ENCODE assay signal across 15 cellular contexts in the genomic region with DNA sequence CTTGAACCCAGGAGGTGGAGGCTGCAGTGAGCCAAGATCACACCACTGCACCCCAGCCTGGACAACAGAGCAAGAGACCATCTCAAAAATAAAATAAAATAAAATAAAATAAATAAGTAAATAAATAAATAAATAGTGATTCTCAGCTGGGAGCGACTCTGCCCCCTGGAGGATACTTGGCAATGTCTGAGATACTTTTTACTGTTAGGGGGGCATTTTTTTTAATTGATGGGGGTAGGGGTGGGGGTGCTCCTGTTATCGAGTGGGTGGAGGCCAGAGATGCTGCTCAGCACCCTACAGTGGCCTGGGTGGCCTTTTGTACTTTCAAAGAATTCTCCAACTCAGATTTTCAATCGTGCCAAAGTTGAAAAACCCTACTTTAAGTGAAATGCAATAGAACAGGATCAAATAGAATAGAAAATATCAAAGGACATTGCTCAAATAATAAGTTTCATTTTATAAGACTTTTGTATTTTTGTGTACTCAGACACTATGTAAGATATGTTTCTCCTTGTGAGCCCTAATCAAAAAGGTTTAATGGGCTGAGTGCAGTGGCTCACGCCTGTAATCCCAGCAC. TPM values are rescaled to one million over a fixed set of nuclear protein-coding genes. Genes with fewer than 3 reads are reported as not detected.
DNase-seq lines count a peak whose midpoint lies in the region; TF ChIP-seq lines count a peak whose summit lies in the region.
"Had no signal": no experiment of that assay in that cellular context is flagged by ENCODE, and none has a peak within 500 bp of the region (broad histone marks: within the 10 kb centered on the region; RNA-seq: fewer than 3 reads in every experiment).

No MANE protein-coding gene starts in this region.

- H3K9ac ChIP-seq in OCI-LY1 (ENCODE audit: low read length), result no peak overlapping the region

- DNase-seq in cardiac muscle cell (ENCODE audit: low read depth in 1 of 2, low spot score in 1 of 2) (peak in 1 of 2 donors; percentile 33), right atrium auricular region (ENCODE audit: low spot score) (no peak), epithelial cell of proximal tubule (ENCODE audit: low read depth) (no peak), type B pancreatic cell (ENCODE audit: extremely low spot score, unreplicated experiment) (no peak), prostate gland (ENCODE audit: low spot score) (no peak), NCI-H187 treated with DMSO at 0.1 percent for 48 hours (lab: John Stamatoyannopoulos, UW) (no peak), NCI-H2196 treated with DMSO at 0.1 percent for 48 hours (lab: John Stamatoyannopoulos, UW; ENCODE audit: unreplicated experiment) (no peak)
- DNase-seq: activated CD4-positive, alpha-beta T cell treated with anti-CD3 and anti-CD28 coated beads for 4 hours; C1 segment of cervical spinal cord; NCI-H1436; spleen; stimulated activated naive CD4-positive, alpha-beta T cell treated with Interleukin-2 at 50 U/mL for 16 hours had no signal

- H3K36me3 ChIP-seq in cardiac muscle cell (no peaks in the 10 kb centered on the region), right atrium auricular region (no peaks in the 10 kb centered on the region), OCI-LY1 (ENCODE audit: insufficient read depth, low read length) (no peaks in the 10 kb centered on the region), prostate gland (no peaks in the 10 kb centered on the region)
- H3K36me3 ChIP-seq: spleen had no signal

- H3K9me3 Mint-ChIP-seq in type B pancreatic cell, result no peaks in the 10 kb centered on the region
- H3K9me3 Mint-ChIP-seq: activated naive CD4-positive, alpha-beta T cell treated with anti-CD3 and anti-CD28 coated beads, Interleukin-2, amount 50 U/mL, for 24 hours had no signal

- no peaks in the 10 kb centered on the region for H3F3A ChIP-seq in OCI-LY1 (ENCODE audit: insufficient read depth, low read length)

- H3K36me3 Mint-ChIP-seq in type B pancreatic cell, result no peaks in the 10 kb centered on the region

- no peaks in the 10 kb centered on the region for H3K27me3 Mint-ChIP-seq in type B pancreatic cell
- H3K27me3 Mint-ChIP-seq: activated naive CD4-positive, alpha-beta T cell treated with anti-CD3 and anti-CD28 coated beads, Interleukin-2, amount 50 U/mL, for 24 hours had no signal

- H3K27ac ChIP-seq in cardiac muscle cell (no peak overlapping the region), right atrium auricular region (no peak overlapping the region), OCI-LY1 (ENCODE audit: low read depth, low read length, poor library complexity, severe bottlenecking) (no peak overlapping the region), prostate gland (no peak overlapping the region)
- H3K27ac ChIP-seq: spleen had no signal

- H3K4me3 Mint-ChIP-seq in type B pancreatic cell, result no peak overlapping the region
- H3K4me3 Mint-ChIP-seq: activated naive CD4-positive, alpha-beta T cell treated with anti-CD3 and anti-CD28 coated beads, Interleukin-2, amount 50 U/mL, for 24 hours had no signal

- TF ChIP-seq CTCF in cardiac muscle cell (IDR thresholded peaks at IDR 0.05; ENCODE audit: low read depth, low read length), result peak; percentile 45
- TF ChIP-seq CTCF in right atrium auricular region (IDR thresholded peaks at IDR 0.05), result peak in 1 of 2 donors; percentile 48
- TF ChIP-seq CTCF in OCI-LY1 (IDR thresholded peaks at IDR 0.05; ENCODE audit: low read length), result peak; percentile 33; the same call in 1 of the 2 replicates
- peak; percentile 61 for TF ChIP-seq CTCF in epithelial cell of proximal tubule (conservative IDR thresholded peaks at IDR 0.05; ENCODE audit: low read depth, low read length)
- peak; percentile 66 for TF ChIP-seq CTCF in type B pancreatic cell (conservative IDR thresholded peaks at IDR 0.05)
- TF ChIP-seq CTCF in prostate gland (IDR thresholded peaks at IDR 0.05), result peak in 2 of 4 experiments; percentile 13 to 35

- no peak overlapping the region for H3K4me2 ChIP-seq in OCI-LY1 (ENCODE audit: low read length)

- no peaks in the 10 kb centered on the region for H3K9me2 ChIP-seq in OCI-LY1 (ENCODE audit: low read depth, low read length)

- H3K4me1 Mint-ChIP-seq in type B pancreatic cell (ENCODE audit: unreplicated experiment), result no peaks in the 10 kb centered on the region
- H3K4me1 Mint-ChIP-seq: activated naive CD4-positive, alpha-beta T cell treated with anti-CD3 and anti-CD28 coated beads, Interleukin-2, amount 50 U/mL, for 24 hours had no signal

- H3K27ac Mint-ChIP-seq in type B pancreatic cell, result no peak overlapping the region
- H3K27ac Mint-ChIP-seq: activated naive CD4-positive, alpha-beta T cell treated with anti-CD3 and anti-CD28 coated beads, Interleukin-2, amount 50 U/mL, for 24 hours had no signal

- no peak overlapping the region for H2AFZ ChIP-seq in OCI-LY1 (ENCODE audit: low read length)

- H3K9me3 ChIP-seq in cardiac muscle cell (ENCODE audit: low read depth), result no peaks in the 10 kb centered on the region
- no peaks in the 10 kb centered on the region for H3K9me3 ChIP-seq in right atrium auricular region
- no peaks in the 10 kb centered on the region for H3K9me3 ChIP-seq in OCI-LY1 (ENCODE audit: low read length)
- H3K9me3 ChIP-seq in prostate gland, result no peaks in the 10 kb centered on the region
- H3K9me3 ChIP-seq: spleen had no signal

- no peaks in the 10 kb centered on the region for H4K20me1 ChIP-seq in OCI-LY1 (ENCODE audit: insufficient read depth, low read length)

- H3K4me3 ChIP-seq in cardiac muscle cell, result no peak overlapping the region
- H3K4me3 ChIP-seq in right atrium auricular region, result no peak overlapping the region
- no peak overlapping the region for H3K4me3 ChIP-seq in OCI-LY1 (ENCODE audit: low read depth, low read length, poor library complexity, severe bottlenecking)
- no peak overlapping the region for H3K4me3 ChIP-seq in epithelial cell of proximal tubule (ENCODE audit: low read depth, low read length)
- no peak overlapping the region for H3K4me3 ChIP-seq in prostate gland
- H3K4me3 ChIP-seq: spleen had no signal

- H3K79me2 ChIP-seq in OCI-LY1 (ENCODE audit: insufficient read depth, low read length), result no peaks in the 10 kb centered on the region

- H3K27me3 ChIP-seq in cardiac muscle cell, result no peaks in the 10 kb centered on the region
- H3K27me3 ChIP-seq in right atrium auricular region, result no peaks in the 10 kb centered on the region
- peaks cover 9% of the 10 kb centered on the region; the same call in 1 of the 2 replicates for H3K27me3 ChIP-seq in OCI-LY1 (ENCODE audit: insufficient read depth, low read length)
- no peaks in the 10 kb centered on the region for H3K27me3 ChIP-seq in prostate gland (replicated peaks; ENCODE audit: insufficient read depth)
- H3K27me3 ChIP-seq: spleen had no signal

- intact Hi-C loops in prostate gland (cut with DNase I), result no loop called here

- H3K4me1 ChIP-seq in cardiac muscle cell (ENCODE audit: low read depth), result no peaks in the 10 kb centered on the region
- no peaks in the 10 kb centered on the region for H3K4me1 ChIP-seq in right atrium auricular region
- H3K4me1 ChIP-seq in OCI-LY1 (ENCODE audit: insufficient read depth, low read length, severe bottlenecking), result no peaks in the 10 kb centered on the region
- H3K4me1 ChIP-seq in prostate gland (replicated peaks), result no peaks in the 10 kb centered on the region
- H3K4me1 ChIP-seq: spleen had no signal

- 51% methylated on average over 4 of the region's 4 CpGs for WGBS in prostate gland

- no peak for TF ChIP-seq POLR2A in prostate gland (IDR thresholded peaks at IDR 0.05)

RNA-seq across cellular contexts. Expression of gene CLPP, which starts 7.1 kb away (rescaled TPM):
- total RNA-seq in cardiac muscle cell (98.0 and 141 TPM in 2 replicates), right atrium auricular region (100 to 1,000 TPM in 1 of 2 donors, 10 to 100 TPM in 1; 83.7 to 104 TPM), epithelial cell of proximal tubule (102 and 237 TPM in 2 replicates), type B pancreatic cell (ENCODE audit: low replicate concordance) (61.6 and 70.7 TPM in 2 replicates), prostate gland (10 to 100 TPM; 85.1 to 88.5 TPM)
- polyA plus RNA-seq in cardiac muscle cell, result 122 and 124 TPM in 2 replicates

RNA-seq across cellular contexts. Expression of gene ALKBH7, which starts 18.4 kb away (rescaled TPM):
- total RNA-seq in cardiac muscle cell (171 and 266 TPM in 2 replicates), right atrium auricular region (10 to 100 TPM; 71.7 to 93.7 TPM), epithelial cell of proximal tubule (56.4 and 80.7 TPM in 2 replicates), type B pancreatic cell (ENCODE audit: low replicate concordance) (53.2 and 71.0 TPM in 2 replicates), prostate gland (100 to 1,000 TPM; 101 to 111 TPM)
- 126 and 153 TPM in 2 replicates for polyA plus RNA-seq in cardiac muscle cell

RNA-seq across cellular contexts. Expression of gene ACER1, which starts 20.8 kb away (rescaled TPM):
- total RNA-seq in cardiac muscle cell, result not detected in 2 replicates
- polyA plus RNA-seq in cardiac muscle cell, result not detected in 2 replicates
- total RNA-seq in right atrium auricular region, result under 1 TPM in 1 of 2 donors, not detected in 1; 0.24 TPM
- not detected in 2 replicates for total RNA-seq in epithelial cell of proximal tubule
- not detected in 2 replicates for total RNA-seq in type B pancreatic cell (ENCODE audit: low replicate concordance)
- 1 to 10 TPM in 1 of 2 donors, not detected in 1; 5.3 TPM for total RNA-seq in prostate gland
- total RNA-seq: RPMI7951 had no signal

RNA-seq across cellular contexts. Expression of gene PSPN, which starts 21.5 kb away (rescaled TPM):
- total RNA-seq in cardiac muscle cell, result 1.9 and 3.0 TPM in 2 replicates
- polyA plus RNA-seq in cardiac muscle cell, result 2.7 and 3.0 TPM in 2 replicates
- under 1 TPM; 0.82 to 0.98 TPM for total RNA-seq in right atrium auricular region
- total RNA-seq in epithelial cell of proximal tubule, result 0.58 and 5.2 TPM in 2 replicates
- total RNA-seq in type B pancreatic cell (ENCODE audit: low replicate concordance), result 2.8 and 4.8 TPM in 2 replicates
- 1 to 10 TPM; 1.1 to 2.2 TPM for total RNA-seq in prostate gland

RNA-seq across cellular contexts. Expression of gene GTF2F1, which starts 38.8 kb away (rescaled TPM):
- total RNA-seq in cardiac muscle cell (81.3 and 96.7 TPM in 2 replicates), right atrium auricular region (10 to 100 TPM; 23.7 to 33.0 TPM), epithelial cell of proximal tubule (42.1 and 42.2 TPM in 2 replicates), type B pancreatic cell (ENCODE audit: low replicate concordance) (63.3 and 72.4 TPM in 2 replicates), prostate gland (10 to 100 TPM; 70.7 to 82.7 TPM)
- 37.7 and 43.0 TPM in 2 replicates for polyA plus RNA-seq in cardiac muscle cell
